In the genomic region with DNA sequence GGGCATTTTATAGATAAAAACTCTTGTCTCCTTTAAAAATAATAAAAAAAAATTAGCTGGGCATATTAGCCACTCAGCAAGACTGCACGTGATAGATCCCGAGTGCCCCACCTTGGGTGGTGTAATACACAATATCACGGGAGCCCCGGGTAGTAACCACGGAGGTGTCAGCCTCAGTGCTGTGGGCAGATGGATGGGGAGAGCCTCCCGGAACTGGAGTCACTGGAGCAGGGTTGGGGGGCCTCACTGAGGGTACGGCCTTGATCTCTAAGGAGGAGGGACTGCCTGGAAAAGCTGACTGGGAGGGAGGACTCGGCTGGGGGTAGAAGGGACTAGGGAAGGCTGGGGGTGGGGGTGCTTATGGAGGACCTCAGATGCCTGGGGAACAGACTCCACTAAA, we compare ENCODE assay signal across 30 cellular contexts. TPM values are rescaled to one million over a fixed set of nuclear protein-coding genes. Genes with fewer than 3 reads are reported as not detected.
"Had no signal": no experiment of that assay in that cellular context is flagged by ENCODE, and none has a peak within 500 bp of the region (broad histone marks: within the 10 kb centered on the region; RNA-seq: fewer than 3 reads in every experiment).

No MANE protein-coding gene starts in this region.

- H3K4me3 ChIP-seq: suprapubic skin, testis, thoracic aorta, thyroid gland, tibial artery, tibial nerve, transverse colon, upper lobe of left lung, upper lobe of right lung, uterus, vagina had no signal

- H3K27me3 ChIP-seq: suprapubic skin, testis, thyroid gland, tibial artery, tibial nerve, transverse colon, upper lobe of left lung, upper lobe of right lung, uterus, vagina had no signal

- H3K4me1 Mint-ChIP-seq: stimulated activated effector memory CD8-positive, alpha-beta T cell treated with anti-CD3 and anti-CD28 coated beads, Interleukin-12 subunit alpha, Interleukin-12 subunit beta, amount 100 ng/mL, for 72 hours; stimulated activated memory B cell treated with anti-CD40 and anti-IgM and Interleukin-4, amounts not matched to agents 10 μg/mL and 1 μg/mL and 100 μg/mL, for 72 hours; stimulated activated naive B cell treated with anti-CD40 and anti-IgM and Interleukin-4, amounts not matched to agents 10 μg/mL and 1 μg/mL and 100 μg/mL, for 72 hours; stimulated activated naive CD8-positive, alpha-beta T cell treated with anti-CD3 and anti-CD28 coated beads, Interleukin-15, amount 100 ng/mL, for 72 hours had no signal

- H3K4me3 Mint-ChIP-seq: stimulated activated effector memory CD8-positive, alpha-beta T cell treated with anti-CD3 and anti-CD28 coated beads, Interleukin-12 subunit alpha, Interleukin-12 subunit beta, amount 100 ng/mL, for 72 hours; stimulated activated memory B cell treated with anti-CD40 and anti-IgM and Interleukin-4, amounts not matched to agents 10 μg/mL and 1 μg/mL and 100 μg/mL, for 72 hours; stimulated activated naive B cell treated with anti-CD40 and anti-IgM and Interleukin-4, amounts not matched to agents 10 μg/mL and 1 μg/mL and 100 μg/mL, for 72 hours; stimulated activated naive CD8-positive, alpha-beta T cell treated with anti-CD3 and anti-CD28 coated beads, Interleukin-15, amount 100 ng/mL, for 72 hours; stimulated activated naive CD8-positive, alpha-beta T cell treated with anti-CD3 and anti-CD28 coated beads, Interleukin-15, Interleukin-2, amounts not matched to agents 100 ng/mL and 50 ng/mL, for 24 hours; type B pancreatic cell had no signal

- H3K36me3 ChIP-seq: suprapubic skin, thoracic aorta, thyroid gland, tibial artery, tibial nerve, transverse colon, upper lobe of left lung, upper lobe of right lung, uterus, vagina had no signal

- H3K4me1 ChIP-seq: suprapubic skin, testis, thyroid gland, tibial artery, tibial nerve, transverse colon, upper lobe of left lung, upper lobe of right lung, uterus, vagina had no signal

- H3K27ac Mint-ChIP-seq: stimulated activated effector memory CD8-positive, alpha-beta T cell treated with anti-CD3 and anti-CD28 coated beads, Interleukin-12 subunit alpha, Interleukin-12 subunit beta, amount 100 ng/mL, for 72 hours; stimulated activated memory B cell treated with anti-CD40 and anti-IgM and Interleukin-4, amounts not matched to agents 10 μg/mL and 1 μg/mL and 100 μg/mL, for 72 hours; stimulated activated naive B cell treated with anti-CD40 and anti-IgM and Interleukin-4, amounts not matched to agents 10 μg/mL and 1 μg/mL and 100 μg/mL, for 72 hours; stimulated activated naive CD8-positive, alpha-beta T cell treated with anti-CD3 and anti-CD28 coated beads, Interleukin-15, Interleukin-2, amounts not matched to agents 100 ng/mL and 50 ng/mL, for 24 hours; type B pancreatic cell had no signal

- H3K9me3 ChIP-seq: suprapubic skin, testis, thoracic aorta, thyroid gland, tibial artery, tibial nerve, transverse colon, upper lobe of left lung, upper lobe of right lung, uterus, vagina had no signal

- H3K9me3 Mint-ChIP-seq: stimulated activated effector memory CD8-positive, alpha-beta T cell treated with anti-CD3 and anti-CD28 coated beads, Interleukin-12 subunit alpha, Interleukin-12 subunit beta, amount 100 ng/mL, for 72 hours; stimulated activated memory B cell treated with anti-CD40 and anti-IgM and Interleukin-4, amounts not matched to agents 10 μg/mL and 1 μg/mL and 100 μg/mL, for 72 hours; stimulated activated naive B cell treated with anti-CD40 and anti-IgM and Interleukin-4, amounts not matched to agents 10 μg/mL and 1 μg/mL and 100 μg/mL, for 72 hours; stimulated activated naive CD8-positive, alpha-beta T cell treated with anti-CD3 and anti-CD28 coated beads, Interleukin-15, amount 100 ng/mL, for 72 hours; stimulated activated naive CD8-positive, alpha-beta T cell treated with anti-CD3 and anti-CD28 coated beads, Interleukin-15, Interleukin-2, amounts not matched to agents 100 ng/mL and 50 ng/mL, for 24 hours; type B pancreatic cell had no signal

- ATAC-seq: stimulated activated effector memory CD8-positive, alpha-beta T cell treated with anti-CD3 and anti-CD28 coated beads, Interleukin-12 subunit alpha, Interleukin-12 subunit beta, amount 100 ng/mL, for 72 hours; stimulated activated memory B cell treated with anti-CD40 and anti-IgM and Interleukin-4, amounts not matched to agents 10 μg/mL and 1 μg/mL and 100 μg/mL, for 72 hours; stimulated activated naive B cell treated with anti-CD40 and anti-IgM and Interleukin-4, amounts not matched to agents 10 μg/mL and 1 μg/mL and 100 μg/mL, for 72 hours; stimulated activated naive CD8-positive, alpha-beta T cell treated with anti-CD3 and anti-CD28 coated beads, Interleukin-15, amount 100 ng/mL, for 72 hours; stimulated activated naive CD8-positive, alpha-beta T cell treated with anti-CD3 and anti-CD28 coated beads, Interleukin-15, Interleukin-2, amounts not matched to agents 100 U/mL and 50 U/mL, for 24 hours; upper lobe of right lung had no signal

- DNase-seq: stimulated activated CD4-positive, alpha-beta T cell treated with anti-CD3 and anti-CD28 coated beads, Interleukin-2, amount 100 ng/mL, for 24 hours; stimulated activated CD4-positive, alpha-beta T cell treated with anti-CD3 and anti-CD28 coated beads, Interleukin-2, amount 100 ng/mL, for 48 hours; stimulated activated CD4-positive, alpha-beta T cell treated with anti-CD3 and anti-CD28 coated beads, Interleukin-4, amount 100 ng/mL, for 1 hour; stimulated activated CD4-positive, alpha-beta T cell treated with anti-CD3 and anti-CD28 coated beads, Interleukin-4, amount 100 ng/mL, for 24 hours; stimulated activated CD4-positive, alpha-beta T cell treated with anti-CD3 and anti-CD28 coated beads, Interleukin-4, amount 100 ng/mL, for 4 hours; stimulated activated CD8-positive, alpha-beta memory T cell treated with anti-CD3 and anti-CD28 coated beads, Interleukin-4, amount 100 ng/mL, for 48 hours; stimulated activated naive B cell treated with anti-CD40 and anti-IgM and Interleukin-4, amounts not matched to agents 10 μg/mL and 1 μg/mL and 100 μg/mL, for 72 hours; stimulated activated naive CD4-positive, alpha-beta T cell; stimulated activated naive CD4-positive, alpha-beta T cell treated with Interleukin-2 at 50 U/mL for 16 hours; stimulated activated naive CD8-positive, alpha-beta T cell treated with anti-CD3 and anti-CD28 coated beads, Interleukin-15, amount 100 ng/mL, for 72 hours; stimulated activated naive CD8-positive, alpha-beta T cell treated with anti-CD3 and anti-CD28 coated beads, Interleukin-15, Interleukin-2, amounts not matched to agents 100 U/mL and 50 U/mL, for 24 hours; substantia nigra; testis; thyroid gland; tibial artery; transverse colon; trophoblast cell; upper lobe of left lung; upper lobe of right lung; uterus had no signal

- H3K27ac ChIP-seq: suprapubic skin, testis, thoracic aorta, thyroid gland, tibial artery, tibial nerve, transverse colon, upper lobe of left lung, upper lobe of right lung, uterus, vagina had no signal

- H3K36me3 Mint-ChIP-seq: stimulated activated effector memory CD8-positive, alpha-beta T cell treated with anti-CD3 and anti-CD28 coated beads, Interleukin-12 subunit alpha, Interleukin-12 subunit beta, amount 100 ng/mL, for 72 hours; stimulated activated memory B cell treated with anti-CD40 and anti-IgM and Interleukin-4, amounts not matched to agents 10 μg/mL and 1 μg/mL and 100 μg/mL, for 72 hours; stimulated activated naive B cell treated with anti-CD40 and anti-IgM and Interleukin-4, amounts not matched to agents 10 μg/mL and 1 μg/mL and 100 μg/mL, for 72 hours; type B pancreatic cell had no signal

RNA-seq across cellular contexts. Expression of gene LEP, which starts 12.6 kb away (rescaled TPM):
- total RNA-seq: temporal lobe, thoracic aorta, upper lobe of left lung, upper lobe of right lung, urinary bladder, uterus had no signal
